In the genomic region with DNA sequence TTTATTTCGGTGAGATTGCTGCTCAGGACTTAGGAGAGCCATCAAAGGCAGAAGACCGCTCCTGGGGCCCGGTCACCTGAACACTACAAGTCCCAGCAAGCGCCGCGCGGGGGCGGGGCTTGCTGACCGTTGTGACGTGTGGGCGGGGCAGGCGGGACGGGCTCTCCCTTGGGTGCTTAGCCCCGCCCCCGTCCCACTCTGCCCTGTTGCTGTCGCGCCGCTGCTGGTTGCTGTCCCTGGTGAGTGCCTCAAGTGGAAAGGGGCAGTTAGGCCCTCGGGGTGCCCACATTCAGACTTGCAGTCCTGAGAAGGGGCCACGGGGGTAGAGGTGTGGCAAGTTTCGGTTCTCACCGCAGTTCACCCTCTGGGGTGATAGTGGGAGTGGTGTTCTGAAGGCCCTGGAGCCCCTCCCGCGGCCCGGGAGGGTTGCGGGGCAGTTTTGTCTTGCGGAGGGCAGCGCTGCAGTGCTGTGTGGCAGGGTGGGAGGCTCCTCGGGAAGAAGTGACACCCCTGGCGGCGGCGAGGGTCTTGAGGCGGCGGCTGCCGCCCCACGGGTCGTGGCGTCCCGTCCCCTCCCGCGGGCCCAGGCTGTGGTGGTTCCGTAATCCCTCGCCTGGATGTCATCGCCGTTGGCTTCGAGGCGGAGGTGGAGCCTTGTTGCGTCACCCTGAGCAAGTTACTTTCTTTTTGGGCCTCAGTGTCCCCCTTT, we compare ENCODE assay signal across 8 cellular contexts. TPM values are rescaled to one million over a fixed set of nuclear protein-coding genes. Genes with fewer than 3 reads are reported as not detected.
A peak's percentile ranks its signal among the peaks of the same experiment; 100 is the strongest.
DNase-seq lines count a peak whose midpoint lies in the region; ATAC-seq, FAIRE-seq and TF ChIP-seq lines count a peak whose summit lies in the region.

A gene with protein sequence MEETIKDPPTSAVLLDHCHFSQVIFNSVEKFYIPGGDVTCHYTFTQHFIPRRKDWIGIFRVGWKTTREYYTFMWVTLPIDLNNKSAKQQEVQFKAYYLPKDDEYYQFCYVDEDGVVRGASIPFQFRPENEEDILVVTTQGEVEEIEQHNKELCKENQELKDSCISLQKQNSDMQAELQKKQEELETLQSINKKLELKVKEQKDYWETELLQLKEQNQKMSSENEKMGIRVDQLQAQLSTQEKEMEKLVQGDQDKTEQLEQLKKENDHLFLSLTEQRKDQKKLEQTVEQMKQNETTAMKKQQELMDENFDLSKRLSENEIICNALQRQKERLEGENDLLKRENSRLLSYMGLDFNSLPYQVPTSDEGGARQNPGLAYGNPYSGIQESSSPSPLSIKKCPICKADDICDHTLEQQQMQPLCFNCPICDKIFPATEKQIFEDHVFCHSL (plus strand): TSS at position 196 of the 709 bp plus-strand sequence. CDS start 10,673 bp downstream, outside the sequence.

- no peaks in the 10 kb centered on the region for H3K27me3 ChIP-seq in upper lobe of left lung

- TF ChIP-seq POLR2A in GM12891 (IDR thresholded peaks at IDR 0.05; ENCODE audit: low read depth, low read length) (0 out of 2 replicates have a peak, but pooled peaks have one; percentile 40), upper lobe of left lung (IDR thresholded peaks at IDR 0.05) (peak in 3 of 4 donors; percentile 65 to 94 (median 87))

- H3K27ac ChIP-seq in adipose tissue (ENCODE audit: low read depth, low read length) (peak within 1 kb of the TSS; percentile 94), upper lobe of left lung (peak within 1 kb of the TSS; percentile 93 to 100 (median 94))

- peak; percentile 89 for DNase-seq in GM12891 (ENCODE audit: insufficient read length, low spot score)
- peak; percentile 67 for DNase-seq in NCI-H146 treated with DMSO at 0.1 percent for 48 hours (lab: John Stamatoyannopoulos, UW; ENCODE audit: unreplicated experiment)
- DNase-seq in T-helper 1 cell: peak; percentile 80 to 96 (median 83)
- DNase-seq in cardiac septum (ENCODE audit: low spot score): peak; percentile 98
- peak; percentile 97 for DNase-seq in posterior vena cava (ENCODE audit: low spot score)
- peak; percentile 98 to 99 for DNase-seq in upper lobe of left lung

- TF ChIP-seq CTCF in upper lobe of left lung (IDR thresholded peaks at IDR 0.05): peak in 4 of 6 experiments; percentile 26 to 39 (median 30)

- H3K4me1 ChIP-seq in upper lobe of left lung: peaks cover 31 to 38% (median 34%) of the 10 kb centered on the region in 4 donors

- TF ChIP-seq EP300 in upper lobe of left lung (IDR thresholded peaks at IDR 0.05): no peak

- H3K4me3 ChIP-seq in upper lobe of left lung: peak within 1 kb of the TSS; percentile 49 to 95 (median 70)

- peaks cover 0 to 3% (median 0%) of the 10 kb centered on the region in 4 donors for H3K36me3 ChIP-seq in upper lobe of left lung

- no peaks in the 10 kb centered on the region for H3K9me3 ChIP-seq in upper lobe of left lung

- peak; percentile 62 for ATAC-seq in HG02840 (IDR thresholded peaks at IDR 0.05; ENCODE audit: low FRiP score, unreplicated experiment)
- peak; percentile 99 for ATAC-seq in upper lobe of left lung (ENCODE audit: low FRiP score in 2 of 2)

- peak; percentile 96 for FAIRE-seq in GM12891 (lab: Jason Lieb, UNC)

- 1 to 2% (median 1%) methylated on average over 47 to 48 of the region's 48 CpGs for WGBS in adipose tissue, 3 donors
- 0 to 1% methylated on average over 17 to 20 of the region's 48 CpGs for WGBS in upper lobe of left lung, 2 donors

- intact Hi-C loops in cardiac septum (cut with DNase I) (no loop called here), posterior vena cava (cut with DNase I) (no loop called here)

TF ChIP-seq in GM12891, 5 proteins besides CTCF, POLR2A, EP300 and RAD21:
- no peak for TF ChIP-seq PAX5 (IDR thresholded peaks at IDR 0.05; ENCODE audit: insufficient read depth, low read length, severe bottlenecking)
- TF ChIP-seq POU2F2 (IDR thresholded peaks at IDR 0.05; ENCODE audit: low read depth, low read length): 0 out of 2 replicates have a peak, but pooled peaks have one; percentile 43
- TF ChIP-seq POLR2AphosphoS5 (IDR thresholded peaks at IDR 0.05; ENCODE audit: low read depth, low read length): no peak
- TF ChIP-seq SPI1 (IDR thresholded peaks at IDR 0.05; ENCODE audit: low read depth, low read length): no peak
- TF ChIP-seq TAF1 (IDR thresholded peaks at IDR 0.05; ENCODE audit: low read depth, low read length): peak; percentile 64
TF ChIP-seq in GM12891: peak in this region for 2.

RNA-seq across cellular contexts. Expression of the gene that starts here (rescaled TPM):
- polyA plus RNA-seq in GM12891 (2012; ENCODE audit: low read depth, missing spikeins): 54.6 TPM
- polyA plus RNA-seq in adipose tissue: 100 to 1,000 TPM in 1 of 3 donors, 10 to 100 TPM in 2; 47.7 to 118 (median 96.0) TPM
- total RNA-seq in cardiac septum (163 TPM), posterior vena cava (100 to 1,000 TPM; 146 to 181 TPM), upper lobe of left lung (100 to 1,000 TPM; 123 to 330 (median 180) TPM)

Comparison
In these comparisons a context has a peak if more than half of its experiments do, and no peak if none do; other contexts are left out.
1. Peak in every context shown above with its lines: DNase-seq, ATAC-seq, H3K4me3 ChIP-seq and H3K27ac ChIP-seq.